In the genomic region with DNA sequence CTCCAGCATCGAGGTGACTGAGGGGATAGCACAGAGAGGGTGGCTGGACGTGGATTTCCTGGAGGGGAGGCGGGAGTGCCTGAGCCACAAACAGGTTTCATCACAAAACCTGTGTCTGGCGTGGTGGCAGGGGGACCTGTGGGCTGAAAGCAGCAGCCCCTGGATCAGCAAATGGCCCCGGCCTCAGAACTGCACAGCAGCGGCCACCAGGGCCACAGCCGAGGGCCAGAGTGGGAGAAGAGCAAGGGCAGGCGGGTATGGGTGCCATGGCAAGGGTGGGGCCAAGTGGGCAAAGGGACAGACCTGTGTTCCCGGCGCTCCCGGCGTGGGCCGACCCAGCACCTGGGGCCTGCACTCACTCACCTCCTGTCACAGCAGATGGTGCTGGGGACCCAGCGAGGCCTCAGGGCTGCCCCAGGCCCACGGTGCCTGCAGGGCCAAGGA, we compare ENCODE assay signal across 22 cellular contexts. TPM values are rescaled to one million over a fixed set of nuclear protein-coding genes. Genes with fewer than 3 reads are reported as not detected.
A peak's percentile ranks its signal among the peaks of the same experiment; 100 is the strongest.
DNase-seq lines count a peak whose midpoint lies in the region; ATAC-seq and TF ChIP-seq lines count a peak whose summit lies in the region.
"Had no signal": no experiment of that assay in that cellular context is flagged by ENCODE, and none has a peak within 500 bp of the region (broad histone marks: within the 10 kb centered on the region; RNA-seq: fewer than 3 reads in every experiment).

No MANE protein-coding gene starts in this region.

- ATAC-seq in RWPE2 (ENCODE audit: low read depth): no peak; the same call in 2 of the 3 replicates
- no peak for ATAC-seq in lower lobe of right lung
- no peak for ATAC-seq in HG03520 (IDR thresholded peaks at IDR 0.05; ENCODE audit: unreplicated experiment)
- no peak for ATAC-seq in GM21737 (IDR thresholded peaks at IDR 0.05; ENCODE audit: unreplicated experiment)
- no peak for ATAC-seq in GM19452 (IDR thresholded peaks at IDR 0.05; ENCODE audit: unreplicated experiment)
- ATAC-seq: sciatic nerve had no signal

- H3K9me3 ChIP-seq in BE2C: peaks cover under 1% of the 10 kb centered on the region; the same call in 1 of the 2 replicates
- no peaks in the 10 kb centered on the region for H3K9me3 ChIP-seq in BLaER1
- no peaks in the 10 kb centered on the region for H3K9me3 ChIP-seq in RWPE2 (ENCODE audit: severe bottlenecking)
- H3K9me3 ChIP-seq in lower lobe of right lung: no peaks in the 10 kb centered on the region
- H3K9me3 ChIP-seq: stomach, tibial artery had no signal

- H3K36me3 ChIP-seq in BE2C (no peaks in the 10 kb centered on the region), BLaER1 (no peaks in the 10 kb centered on the region), RWPE2 (ENCODE audit: low read depth) (no peaks in the 10 kb centered on the region), lower lobe of right lung (no peaks in the 10 kb centered on the region)
- H3K36me3 ChIP-seq: brain microvascular endothelial cell, stomach, tibial artery had no signal

- no peaks in the 10 kb centered on the region for H3K4me1 ChIP-seq in BE2C
- H3K4me1 ChIP-seq in BLaER1: peaks cover 91% of the 10 kb centered on the region
- H3K4me1 ChIP-seq in RWPE2 (ENCODE audit: insufficient read depth, poor library complexity, severe bottlenecking): no peaks in the 10 kb centered on the region
- H3K4me1 ChIP-seq in lower lobe of right lung: no peaks in the 10 kb centered on the region
- H3K4me1 ChIP-seq: parathyroid adenoma, tibial artery had no signal

- no peak for TF ChIP-seq CTCF in BE2C (IDR thresholded peaks at IDR 0.05; ENCODE audit: low read depth, low read length)
- TF ChIP-seq CTCF in RWPE2 (IDR thresholded peaks at IDR 0.05; ENCODE audit: poor library complexity, severe bottlenecking): no peak
- no peak for TF ChIP-seq CTCF in lower lobe of right lung (IDR thresholded peaks at IDR 0.05)

- H3K4me3 ChIP-seq in BE2C (ENCODE audit: low read depth, low read length) (no peak overlapping the region), BLaER1 (peak overlapping the region; percentile 51), RWPE2 (ENCODE audit: severe bottlenecking) (no peak overlapping the region), lower lobe of right lung (no peak overlapping the region)
- H3K4me3 ChIP-seq: stomach, tibial artery had no signal

- peak; percentile 8 for DNase-seq in BE2C
- DNase-seq in RWPE2 (ENCODE audit: low spot score): peak; percentile 84
- peak; percentile 50 for DNase-seq in lower lobe of right lung
- DNase-seq: activated CD4-positive, alpha-beta T cell treated with anti-CD3 and anti-CD28 coated beads, Interleukin-2, amount 50 U/mL, for 1 hour; brain microvascular endothelial cell; DMS79; effector CD8-positive, alpha-beta T cell; erythroblast; foreskin fibroblast; natural killer cell; NCI-H1048; NCI-H187 treated with DMSO at 0.1 percent for 48 hours; NCI-H526; stimulated activated CD4-positive, alpha-beta T cell treated with anti-CD3 and anti-CD28 coated beads, Interleukin-15, amount 100 ng/mL, for 24 hours; stomach had no signal

- H3K27ac ChIP-seq in BLaER1: peak overlapping the region; percentile 93
- no peak overlapping the region for H3K27ac ChIP-seq in RWPE2 (ENCODE audit: poor library complexity, severe bottlenecking)
- H3K27ac ChIP-seq in lower lobe of right lung: no peak overlapping the region
- H3K27ac ChIP-seq: brain microvascular endothelial cell, parathyroid adenoma, stomach, tibial artery had no signal

- no peaks in the 10 kb centered on the region for H4K20me1 ChIP-seq in BLaER1

- intact Hi-C loops in lower lobe of right lung (cut with DNase I): no loop called here

- H3K9ac ChIP-seq in BLaER1: peak overlapping the region; percentile 79
- H3K9ac ChIP-seq: parathyroid adenoma had no signal

- H3K27me3 ChIP-seq in BE2C (peaks cover 14% of the 10 kb centered on the region), BLaER1 (no peaks in the 10 kb centered on the region), RWPE2 (ENCODE audit: insufficient read depth, poor library complexity, severe bottlenecking) (peaks cover 2% of the 10 kb centered on the region), lower lobe of right lung (ENCODE audit: low read depth) (peaks cover 47% of the 10 kb centered on the region)

- peak overlapping the region; percentile 93 for H3K4me2 ChIP-seq in BLaER1

RNA-seq across cellular contexts. Expression of a gene that starts 19.0 kb away (rescaled TPM):
- 0.22 TPM for polyA plus RNA-seq in BE2C (2012; ENCODE audit: insufficient read depth, insufficient read length, low read depth)
- not detected for total RNA-seq in lower lobe of right lung

Comparison
In these comparisons a context has a peak if more than half of its experiments do, and no peak if none do; other contexts are left out.
1. DNase-seq: peak in every context shown above with its lines; median percentile 84 in RWPE2; 50 in lower lobe of right lung; 8 in BE2C.